In genomic region chr1:19028546-19029129, GRCh38 we compare ENCODE assay signal across 18 cellular contexts.
"Had no signal": no experiment of that assay in that cellular context is flagged by ENCODE, and none has a peak within 500 bp of the region (broad histone marks: within the 10 kb centered on the region; RNA-seq: fewer than 3 reads in every experiment).

No MANE protein-coding gene starts in this region.

- H3K4me1 Mint-ChIP-seq: activated naive CD8-positive, alpha-beta T cell treated with anti-CD3 and anti-CD28 coated beads, Interleukin-2, amount 10 ng/mL, durations not matched to agents 7 days and 5 days; central memory CD8-positive, alpha-beta T cell had no signal

- H3K27ac ChIP-seq: brain microvascular endothelial cell, gastrocnemius medialis, heart right ventricle, ovary, VCaP had no signal

- DNase-seq: activated CD4-positive, alpha-beta memory T cell treated with anti-CD3 and anti-CD28 coated beads for 36 hours; activated gamma-delta T cell treated with Interleukin-2 at 50 U/mL for 16 hours; activated naive CD8-positive, alpha-beta T cell treated with anti-CD3 and anti-CD28 coated beads, Interleukin-2, amount 10 ng/mL, durations not matched to agents 7 days and 5 days; activated T-cell treated with anti-CD3 and anti-CD28 coated beads, Interleukin-2, amount 50 U/mL, for 48 hours; brain microvascular endothelial cell; cortex of kidney; effector CD8-positive, alpha-beta T cell; gastrocnemius medialis; heart right ventricle; midbrain; ovary; stimulated activated CD4-positive, alpha-beta T cell treated with anti-CD3 and anti-CD28 coated beads, Interleukin-12 subunit alpha, Interleukin-12 subunit beta, amount 100 ng/mL, for 4 hours; stimulated activated naive CD4-positive, alpha-beta T cell had no signal

- H3K4me1 ChIP-seq: gastrocnemius medialis, heart right ventricle had no signal

- ATAC-seq: gastrocnemius medialis, SK-N-SH treated with all-trans-retinoic acid at 6 μM for 48 hours had no signal

- H3K4me3 Mint-ChIP-seq: activated CD4-positive, alpha-beta memory T cell treated with anti-CD3 and anti-CD28 coated beads for 36 hours; activated naive CD8-positive, alpha-beta T cell treated with anti-CD3 and anti-CD28 coated beads, Interleukin-2, amount 10 ng/mL, durations not matched to agents 7 days and 5 days; central memory CD8-positive, alpha-beta T cell; neural crest cell had no signal

- H3K9me3 ChIP-seq: gastrocnemius medialis, ovary had no signal

- H3K36me3 Mint-ChIP-seq: activated CD4-positive, alpha-beta memory T cell treated with anti-CD3 and anti-CD28 coated beads for 36 hours; activated naive CD8-positive, alpha-beta T cell treated with anti-CD3 and anti-CD28 coated beads, Interleukin-2, amount 10 ng/mL, durations not matched to agents 7 days and 5 days had no signal

- H3K9me3 Mint-ChIP-seq: activated naive CD8-positive, alpha-beta T cell treated with anti-CD3 and anti-CD28 coated beads, Interleukin-2, amount 10 ng/mL, durations not matched to agents 7 days and 5 days; central memory CD8-positive, alpha-beta T cell; neural crest cell had no signal

- H3K27me3 ChIP-seq: brain microvascular endothelial cell, ovary had no signal

- H3K27ac Mint-ChIP-seq: activated CD4-positive, alpha-beta memory T cell treated with anti-CD3 and anti-CD28 coated beads for 36 hours; activated naive CD8-positive, alpha-beta T cell treated with anti-CD3 and anti-CD28 coated beads, Interleukin-2, amount 10 ng/mL, durations not matched to agents 7 days and 5 days had no signal

- H3K4me3 ChIP-seq: gastrocnemius medialis, heart right ventricle, lung, ovary had no signal

- H3K36me3 ChIP-seq: brain microvascular endothelial cell, gastrocnemius medialis, heart right ventricle, ovary had no signal
